Comparison of ENCODE assay signal across 20 cellular contexts in genomic region chr3:189690237-189690636, GRCh38.
"Had no signal": no experiment of that assay in that cellular context is flagged by ENCODE, and none has a peak within 500 bp of the region (broad histone marks: within the 10 kb centered on the region; RNA-seq: fewer than 3 reads in every experiment).

No MANE protein-coding gene starts in this region.

- H3K36me3 ChIP-seq: lower lobe of right lung, prostate gland, right atrium auricular region, spleen, tibial artery, uterus had no signal

- H3K27me3 ChIP-seq: right atrium auricular region, spleen, testis, tibial artery, uterus had no signal

- DNase-seq: cortex of kidney; dorsolateral prefrontal cortex; effector CD4-positive, alpha-beta T cell; head of caudate nucleus; left ventricle myocardium superior; lower lobe of right lung; naive B cell; nephron progenitor cell; nucleus accumbens; spleen; stimulated activated CD4-positive, alpha-beta T cell treated with anti-CD3 and anti-CD28 coated beads, Interleukin-4, amount 100 ng/mL, for 4 hours; stimulated activated naive CD8-positive, alpha-beta T cell treated with anti-CD3 and anti-CD28 coated beads, Interleukin-15, Interleukin-2, amounts not matched to agents 100 U/mL and 50 U/mL, for 24 hours; substantia nigra; testis; tibial artery; uterus had no signal

- H3K4me3 ChIP-seq: dorsolateral prefrontal cortex, lower lobe of right lung, prostate gland, right atrium auricular region, skin epidermis, spleen, testis, tibial artery, uterus had no signal

- FAIRE-seq: frontal cortex had no signal
